In genomic region chr3:54575561-54575960, GRCh38 we compare ENCODE assay signal across 13 cellular contexts.
"Had no signal": no experiment of that assay in that cellular context is flagged by ENCODE, and none has a peak within 500 bp of the region (broad histone marks: within the 10 kb centered on the region; RNA-seq: fewer than 3 reads in every experiment).

No MANE protein-coding gene starts in this region.

- DNase-seq: activated CD4-positive, alpha-beta T cell treated with anti-CD3 and anti-CD28 coated beads for 48 hours; activated CD4-positive, CD25-positive, alpha-beta regulatory T cell; activated CD8-positive, alpha-beta T cell treated with anti-CD3 and anti-CD28 coated beads for 36 hours; activated naive CD4-positive, alpha-beta T cell treated with Interleukin-2 at 50 U/mL for 16 hours; activated naive CD8-positive, alpha-beta T cell treated with anti-CD3 and anti-CD28 coated beads, Interleukin-2, amount 10 ng/mL, durations not matched to agents 7 days and 5 days; activated T-cell treated with anti-CD3 and anti-CD28 coated beads, Interleukin-2, amount 50 U/mL, for 24 hours; amygdala; endodermal cell; head of caudate nucleus; mesendoderm; naive thymus-derived CD4-positive, alpha-beta T cell; T-helper 17 cell; uterus had no signal
